In the genomic region with DNA sequence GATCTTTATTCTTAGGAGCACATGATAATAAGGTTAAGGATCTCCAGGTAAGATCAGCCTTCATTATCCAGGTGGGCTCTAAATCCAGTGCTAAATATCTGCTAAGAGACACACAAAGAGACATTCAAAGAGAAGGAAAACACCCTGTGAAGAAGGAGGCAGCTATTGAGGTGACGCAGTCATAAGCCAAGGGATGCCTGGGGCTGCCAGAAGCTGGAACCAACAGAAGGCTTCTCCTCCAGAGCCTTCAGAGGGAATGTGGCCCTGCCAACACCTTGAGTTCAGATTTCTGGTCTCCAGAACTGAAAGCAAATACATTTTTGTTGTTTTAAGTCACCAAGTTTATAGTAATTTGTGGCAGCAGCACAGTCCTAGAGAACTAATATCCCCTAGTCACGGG, we compare ENCODE assay signal across 23 cellular contexts.
DNase-seq lines count a peak whose midpoint lies in the region; ATAC-seq and TF ChIP-seq lines count a peak whose summit lies in the region.
"Had no signal": no experiment of that assay in that cellular context is flagged by ENCODE, and none has a peak within 500 bp of the region (broad histone marks: within the 10 kb centered on the region; RNA-seq: fewer than 3 reads in every experiment).

No MANE protein-coding gene starts in this region.

- H2BK12ac ChIP-seq in neuronal stem cell (ENCODE audit: low read length) = no peak overlapping the region

- H2BK5ac ChIP-seq in neuronal stem cell (ENCODE audit: low read length) = no peak overlapping the region

- H4K8ac ChIP-seq in neuronal stem cell (ENCODE audit: low read depth, low read length) = no peak overlapping the region

- H3K9ac ChIP-seq in mammary epithelial cell (ENCODE audit: insufficient read depth, low read length) (no peak overlapping the region), neuronal stem cell (ENCODE audit: low read depth, low read length, poor library complexity) (no peak overlapping the region)

- no peak overlapping the region for H3K18ac ChIP-seq in neuronal stem cell (ENCODE audit: low read length)

- no peak for TF ChIP-seq CTCF in breast epithelium (IDR thresholded peaks at IDR 0.05)
- no peak for TF ChIP-seq CTCF in mammary epithelial cell (conservative IDR thresholded peaks at IDR 0.05 in 1 of 2, IDR thresholded peaks at IDR 0.05 in 1 of 2; ENCODE audit: extremely low read depth in 1 of 2, insufficient read depth in 1 of 2, low read depth in 1 of 2, low read length in 2 of 2)
- no peak for TF ChIP-seq CTCF in esophagus muscularis mucosa (IDR thresholded peaks at IDR 0.05)
- TF ChIP-seq CTCF in transverse colon (IDR thresholded peaks at IDR 0.05) = no peak
- TF ChIP-seq CTCF in tibial artery (IDR thresholded peaks at IDR 0.05) = no peak

- DNase-seq in breast epithelium (ENCODE audit: low spot score in 2 of 2) (peak in 1 of 2 donors; percentile 73), mammary epithelial cell (no peak), esophagus muscularis mucosa (ENCODE audit: extremely low spot score) (peak; percentile 64), neuronal stem cell (ENCODE audit: low spot score) (no peak), transverse colon (no peak), HAP-1 (ENCODE audit: low spot score in 2 of 2) (no peak), tibial artery (no peak)
- DNase-seq: 8988T; ACHN; BE2C; CD4-positive, alpha-beta T cell; DMS53; MV-4-11; NCI-H1105; NCI-H1436 treated with DMSO at 0.1 percent for 48 hours; NCI-H1930; NCI-H2107; NCI-H526; PC-9 had no signal

- H4K20me1 ChIP-seq in mammary epithelial cell (ENCODE audit: insufficient read depth, low read length) = no peaks in the 10 kb centered on the region

- dilution Hi-C loops in mammary epithelial cell (cut with HindIII; ENCODE audit: low sequenced_read_pairs) = no loop called here

- H3K4me2 ChIP-seq in mammary epithelial cell (ENCODE audit: insufficient read depth, low read depth, low read length) (no peak overlapping the region), neuronal stem cell (ENCODE audit: insufficient read depth, low read length, poor library complexity, severe bottlenecking) (no peak overlapping the region)
- H3K4me2 ChIP-seq: PC-9 had no signal

- no peak overlapping the region for H3K14ac ChIP-seq in neuronal stem cell (ENCODE audit: low read length)

- no peaks in the 10 kb centered on the region for H3K79me1 ChIP-seq in neuronal stem cell (ENCODE audit: low read depth, low read length)

- no peak overlapping the region for H3K4ac ChIP-seq in neuronal stem cell (ENCODE audit: low read length)

- H3K4me3 ChIP-seq in breast epithelium (no peak overlapping the region), mammary epithelial cell (replicated peaks in 1 of 3; ENCODE audit: insufficient read depth in 1 of 3, low read depth in 2 of 3, low read length in 3 of 3) (no peak overlapping the region), esophagus muscularis mucosa (no peak overlapping the region), neuronal stem cell (ENCODE audit: low read length in 2 of 2) (no peak overlapping the region), transverse colon (no peak overlapping the region), HAP-1 (no peak overlapping the region), tibial artery (no peak overlapping the region)
- H3K4me3 ChIP-seq: K562, PC-9, SJSA1 had no signal

- intact Hi-C loops in breast epithelium (cut with DNase I; ENCODE audit: low total_unique reads) (no loop called here), mammary epithelial cell (cut with micrococcal nuclease) (no loop called here), esophagus muscularis mucosa (cut with DNase I) (no loop called here), transverse colon (cut with DNase I; ENCODE audit: low total_unique reads) (no loop called here), tibial artery (cut with DNase I; ENCODE audit: low total_unique reads) (no loop called here)

- no peak overlapping the region for H2BK15ac ChIP-seq in neuronal stem cell (ENCODE audit: low read length)

- no peak for ATAC-seq in HG02610 (IDR thresholded peaks at IDR 0.05; ENCODE audit: unreplicated experiment)
- ATAC-seq: K562, Right ventricle myocardium inferior had no signal

- H3K27ac ChIP-seq in breast epithelium (peak overlapping the region; percentile 71 to 82), mammary epithelial cell (ENCODE audit: insufficient read depth, low read depth, low read length) (no peak overlapping the region), esophagus muscularis mucosa (replicated peaks in 1 of 4) (peak overlapping the region in 2 of 4 donors; percentile 21 to 43), neuronal stem cell (replicated peaks; ENCODE audit: low read length) (no peak overlapping the region), transverse colon (peak overlapping the region in 3 of 4 donors; percentile 1 to 19 (median 17)), tibial artery (no peak overlapping the region)
- H3K27ac ChIP-seq: PC-9, SJSA1 had no signal

- H3K36me3 ChIP-seq in breast epithelium (no peaks in the 10 kb centered on the region), mammary epithelial cell (ENCODE audit: insufficient read depth, low read length) (no peaks in the 10 kb centered on the region), esophagus muscularis mucosa (no peaks in the 10 kb centered on the region), neuronal stem cell (replicated peaks in 1 of 2; ENCODE audit: control insufficient read depth in 2 of 2, insufficient read depth in 2 of 2, low read length in 2 of 2) (no peaks in the 10 kb centered on the region), transverse colon (no peaks in the 10 kb centered on the region), HAP-1 (replicated peaks) (no peaks in the 10 kb centered on the region), tibial artery (no peaks in the 10 kb centered on the region)
- H3K36me3 ChIP-seq: BE2C, SJSA1 had no signal

- 76% methylated on average over 2 of the region's 2 CpGs for WGBS in mammary epithelial cell (ENCODE audit: low coverage, missing lambda C conversion rate)
- 68% methylated on average over 2 of the region's 2 CpGs for WGBS in esophagus muscularis mucosa
- no CpG with 5 or more reads among the region's 2 CpGs for WGBS in neuronal stem cell (ENCODE audit: extremely low coverage in 2 of 2, insufficient read length in 2 of 2, insufficient replicate concordance in 1 of 2), 2 donors
- WGBS in transverse colon (ENCODE audit: low coverage in 1 of 2), 2 donors = 93 to 97% methylated on average over 2 of the region's 2 CpGs

- BruUV-seq in mammary epithelial cell (replicated peaks; lab: Mats Ljungman, UMichigan) = no TSS peak

- no peaks in the 10 kb centered on the region for H3K9me3 ChIP-seq in breast epithelium
- H3K9me3 ChIP-seq in mammary epithelial cell (replicated peaks; ENCODE audit: insufficient read depth, low read length) = no peaks in the 10 kb centered on the region
- H3K9me3 ChIP-seq in esophagus muscularis mucosa = no peaks in the 10 kb centered on the region
- no peaks in the 10 kb centered on the region for H3K9me3 ChIP-seq in neuronal stem cell (replicated peaks in 1 of 2; ENCODE audit: control insufficient read depth in 2 of 2, insufficient read depth in 1 of 2, low read depth in 1 of 2, low read length in 2 of 2)
- H3K9me3 ChIP-seq in transverse colon = no peaks in the 10 kb centered on the region
- no peaks in the 10 kb centered on the region for H3K9me3 ChIP-seq in HAP-1
- no peaks in the 10 kb centered on the region for H3K9me3 ChIP-seq in tibial artery
- H3K9me3 ChIP-seq: BE2C, SJSA1 had no signal

- no peak overlapping the region for H4K91ac ChIP-seq in neuronal stem cell (ENCODE audit: low read depth, low read length, poor library complexity)

- H2AFZ ChIP-seq in mammary epithelial cell (ENCODE audit: low read depth, low read length) = no peak overlapping the region
- peak overlapping the region; percentile 33 for H2AFZ ChIP-seq in neuronal stem cell (ENCODE audit: low read length)
- H2AFZ ChIP-seq: PC-9 had no signal

- CTCF ChIA-PET in mammary epithelial cell (lab: Charles Lee; ENCODE audit: low non-redundant PET) = no interaction called here

- in situ Hi-C loops in mammary epithelial cell (cut with MboI; ENCODE audit: low sequenced_read_pairs in 2 of 2) (no loop called here), transverse colon (cut with MboI; ENCODE audit: low pct_ligation_motif_present in 1 of 4, low pct_unique_long_range_greater_than_20kb in 1 of 4, low sequenced_read_pairs in 3 of 4) (loop anchor here in 2 of 4 donors (25.0 kb wide), 2 partner anchors 197 to 328 kb away; no protein-coding TSS in a partner anchor), HAP-1 (cut with MboI; ENCODE audit: low sequenced_read_pairs) (no loop called here)

- H3K4me1 ChIP-seq in breast epithelium (peaks cover 6 to 13% of the 10 kb centered on the region in 2 donors), mammary epithelial cell (ENCODE audit: insufficient read depth, low read length) (no peaks in the 10 kb centered on the region), esophagus muscularis mucosa (peaks cover 26 to 41% (median 40%) of the 10 kb centered on the region in 4 donors), neuronal stem cell (ENCODE audit: control insufficient read depth in 2 of 2, insufficient read depth in 1 of 2, low read depth in 1 of 2, low read length in 2 of 2) (peaks cover 3 to 8% of the 10 kb centered on the region in 2 donors), transverse colon (peaks cover 0 to 23% (median 13%) of the 10 kb centered on the region in 4 donors), HAP-1 (no peaks in the 10 kb centered on the region), tibial artery (peaks cover 0 to 9% (median 5%) of the 10 kb centered on the region in 4 donors)
- H3K4me1 ChIP-seq: BE2C, SJSA1 had no signal

- H2AK5ac ChIP-seq in neuronal stem cell (ENCODE audit: low read depth, low read length) = no peak overlapping the region

- TF ChIP-seq EP300 in esophagus muscularis mucosa (IDR thresholded peaks at IDR 0.05) = no peak
- no peak for TF ChIP-seq EP300 in transverse colon (IDR thresholded peaks at IDR 0.05; ENCODE audit: low read depth)

- H3K27me3 ChIP-seq in breast epithelium = no peaks in the 10 kb centered on the region
- H3K27me3 ChIP-seq in mammary epithelial cell (ENCODE audit: insufficient read depth, low read length) = no peaks in the 10 kb centered on the region
- no peaks in the 10 kb centered on the region for H3K27me3 ChIP-seq in esophagus muscularis mucosa
- no peaks in the 10 kb centered on the region for H3K27me3 ChIP-seq in neuronal stem cell (ENCODE audit: control insufficient read depth in 3 of 3, insufficient read depth in 3 of 3, low read depth in 1 of 3, low read length in 3 of 3)
- no peaks in the 10 kb centered on the region for H3K27me3 ChIP-seq in transverse colon
- no peaks in the 10 kb centered on the region for H3K27me3 ChIP-seq in HAP-1 (ENCODE audit: low read depth)
- H3K27me3 ChIP-seq in tibial artery = peaks cover 0 to 25% of the 10 kb centered on the region in 2 donors
- H3K27me3 ChIP-seq: BE2C, SJSA1 had no signal

- H2BK120ac ChIP-seq in neuronal stem cell (ENCODE audit: low read depth, low read length) = no peak overlapping the region

- no peak overlapping the region for H3K23ac ChIP-seq in neuronal stem cell (ENCODE audit: low read depth, low read length, poor library complexity)

- no peak for TF ChIP-seq POLR2A in breast epithelium (IDR thresholded peaks at IDR 0.05)
- no peak for TF ChIP-seq POLR2A in esophagus muscularis mucosa (IDR thresholded peaks at IDR 0.05; ENCODE audit: low read depth)
- no peak for TF ChIP-seq POLR2A in transverse colon (IDR thresholded peaks at IDR 0.05)

- no peaks in the 10 kb centered on the region for H3K79me2 ChIP-seq in mammary epithelial cell (ENCODE audit: insufficient read depth, low read length)

Comparison
In these comparisons a context has a peak if more than half of its experiments do, and no peak if none do; other contexts are left out.
1. H3K27ac ChIP-seq: peak in breast epithelium (2 of 2) and transverse colon (3 of 4); none in mammary epithelial cell (single experiment), neuronal stem cell (single experiment) and tibial artery (0 of 2).